ENCODE assay signal across 18 cellular contexts in the genomic region with DNA sequence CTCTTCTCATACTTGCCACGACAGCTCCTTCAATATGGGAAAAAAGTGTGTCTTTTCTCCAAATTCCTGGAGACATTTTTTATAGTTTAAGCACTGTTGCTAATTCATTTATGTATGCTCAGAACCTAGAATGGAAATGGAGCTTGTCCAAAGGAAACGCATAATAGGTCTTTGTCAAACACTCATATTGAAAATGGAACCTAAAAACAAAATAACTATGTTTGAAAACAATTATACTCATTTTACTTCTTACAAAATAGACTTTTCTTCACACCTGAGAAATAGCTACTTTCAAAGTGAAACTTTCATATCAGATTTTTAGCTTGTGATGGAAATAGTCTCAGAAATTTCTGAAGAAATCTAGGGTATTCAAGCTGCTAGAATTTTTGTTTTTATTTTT.
DNase-seq lines count a peak whose midpoint lies in the region; ATAC-seq lines count a peak whose summit lies in the region.
"Had no signal": no experiment of that assay in that cellular context is flagged by ENCODE, and none has a peak within 500 bp of the region (broad histone marks: within the 10 kb centered on the region; RNA-seq: fewer than 3 reads in every experiment).

No MANE protein-coding gene starts in this region.

- peak; percentile 67 for ATAC-seq in GM18499 (IDR thresholded peaks at IDR 0.05; ENCODE audit: insufficient read depth, unreplicated experiment)
- peak; percentile 44 for ATAC-seq in GM19467 (IDR thresholded peaks at IDR 0.05; ENCODE audit: unreplicated experiment)
- peak; percentile 48 for ATAC-seq in HG02840 (IDR thresholded peaks at IDR 0.05; ENCODE audit: low FRiP score, unreplicated experiment)
- peak; percentile 62 for ATAC-seq in HG03432 (IDR thresholded peaks at IDR 0.05; ENCODE audit: unreplicated experiment)
- ATAC-seq: activated CD4-positive, CD25-positive, alpha-beta regulatory T cell treated with anti-CD3 and anti-CD28 coated beads, Interleukin-2, amount 50 U/mL, for 24 hours; activated naive CD8-positive, alpha-beta T cell treated with anti-CD3 and anti-CD28 coated beads, Interleukin-2, amount 50 U/mL, for 24 hours; left lobe of liver; stimulated activated naive CD8-positive, alpha-beta T cell treated with anti-CD3 and anti-CD28 coated beads, Interleukin-15, Interleukin-2, amounts not matched to agents 100 U/mL and 50 U/mL, for 24 hours had no signal

- DNase-seq in AG08395 (ENCODE audit: low spot score) (no peak), NCI-H146 treated with DMSO at 0.1 percent for 48 hours (lab: John Stamatoyannopoulos, UW; ENCODE audit: unreplicated experiment) (no peak), NCI-H524 treated with DMSO at 0.1 percent for 48 hours (lab: John Stamatoyannopoulos, UW) (no peak), NCI-H1048 (lab: John Stamatoyannopoulos, UW) (no peak)
- DNase-seq: activated naive CD8-positive, alpha-beta T cell treated with anti-CD3 and anti-CD28 coated beads, Interleukin-2, amount 50 U/mL, for 24 hours; activated T-cell treated with anti-CD3 and anti-CD28 coated beads for 4 hours; cerebellar nuclear complex; erythroblast; OCI-M1; retina; stimulated activated CD4-positive, alpha-beta T cell treated with anti-CD3 and anti-CD28 coated beads, Interleukin-4, amount 100 ng/mL, for 4 hours; stimulated activated naive CD8-positive, alpha-beta T cell treated with anti-CD3 and anti-CD28 coated beads, Interleukin-15, Interleukin-2, amounts not matched to agents 100 U/mL and 50 U/mL, for 24 hours had no signal
